ENCODE assay signal across 8 cellular contexts in the genomic region with DNA sequence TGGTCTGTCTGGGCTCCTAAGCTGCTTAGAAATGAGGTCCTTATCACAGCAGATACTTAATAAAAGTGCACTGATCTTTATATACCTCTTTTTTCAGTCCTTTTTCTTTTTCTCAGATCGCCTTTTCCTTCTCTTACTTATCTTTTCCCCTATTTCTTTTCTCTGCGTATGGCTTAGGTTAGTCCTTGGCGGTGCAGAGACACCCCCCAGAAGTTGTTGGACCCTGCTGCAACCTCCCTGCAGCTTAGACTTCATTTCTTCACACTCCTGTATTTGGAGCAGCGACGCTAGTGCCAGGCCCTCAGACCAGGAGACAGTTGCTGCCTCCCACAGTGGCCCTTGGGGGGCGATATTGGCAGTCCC.
DNase-seq lines count a peak whose midpoint lies in the region; ATAC-seq and TF ChIP-seq lines count a peak whose summit lies in the region.

No MANE protein-coding gene starts in this region.

- peak overlapping the region; percentile 85 for H3K27ac ChIP-seq in KOPT-K1 (ENCODE audit: low read depth, low read length, poor library complexity, severe bottlenecking)
- H3K27ac ChIP-seq in cingulate gyrus (ENCODE audit: low read depth, low read length), result peak overlapping the region; percentile 69

- peak; percentile 48 for TF ChIP-seq CTCF in AG09319 (IDR thresholded peaks at IDR 0.05; ENCODE audit: low read depth, low read length)
- TF ChIP-seq CTCF in nephron progenitor cell (IDR thresholded peaks at IDR 0.05), result no peak

- ATAC-seq in GM19351 (IDR thresholded peaks at IDR 0.05; ENCODE audit: unreplicated experiment), result no peak

- peaks cover 11% of the 10 kb centered on the region for H3K36me3 Mint-ChIP-seq in nephron progenitor cell (ENCODE audit: low read depth)

- H3K27ac Mint-ChIP-seq in nephron progenitor cell, result peak overlapping the region; percentile 82

- H3K27me3 Mint-ChIP-seq in nephron progenitor cell (ENCODE audit: low read depth, poor library complexity), result peaks cover 6% of the 10 kb centered on the region

- no peak overlapping the region for H3K4me3 Mint-ChIP-seq in nephron progenitor cell

- H3K9me3 ChIP-seq in KOPT-K1 (ENCODE audit: insufficient read depth, low read length, poor library complexity, severe bottlenecking), result no peaks in the 10 kb centered on the region

- H3K4me1 Mint-ChIP-seq in nephron progenitor cell, result peaks cover 32% of the 10 kb centered on the region

- no peaks in the 10 kb centered on the region for H3K9me3 Mint-ChIP-seq in nephron progenitor cell

- DNase-seq in AG09319 (ENCODE audit: extremely low read depth, low read depth) (no peak), nephron progenitor cell (no peak), MV-4-11 (lab: John Stamatoyannopoulos, UW) (no peak), COLO829 (ENCODE audit: low spot score) (no peak), nucleus accumbens (lab: John Stamatoyannopoulos, UW) (no peak)

- no peaks in the 10 kb centered on the region for H3K36me3 ChIP-seq in KOPT-K1 (ENCODE audit: insufficient read depth, low read length)
